ENCODE assay signal across 8 cellular contexts in genomic region chr7:100167912-100168323, GRCh38. TPM values are rescaled to one million over a fixed set of nuclear protein-coding genes. Genes with fewer than 3 reads are reported as not detected.
DNase-seq lines count a peak whose midpoint lies in the region; ATAC-seq and TF ChIP-seq lines count a peak whose summit lies in the region.

No MANE protein-coding gene starts in this region.

- H3K4me3 ChIP-seq in BLaER1 treated with 17β-estradiol and CSF1 and Interleukin-3, amounts not matched to agents 10 nM and 100 nM = peak overlapping the region in 9 of 10 experiments; percentile 22 to 63 (median 41); a peak in 13 of 20 replicates
- H3K4me3 ChIP-seq in dorsolateral prefrontal cortex (peak overlapping the region; percentile 10 to 64 (median 48)), mucosa of descending colon (no peak overlapping the region)

- H3K4me1 ChIP-seq in BLaER1 treated with 17β-estradiol and CSF1 and Interleukin-3, amounts not matched to agents 10 nM and 100 nM = peaks cover 42 to 71% (median 56%) of the 10 kb centered on the region in 10 experiments
- H3K4me1 ChIP-seq in mucosa of descending colon (ENCODE audit: low read depth) = peaks cover 27% of the 10 kb centered on the region

- peak overlapping the region; percentile 71 to 99 (median 85) for H3K4me2 ChIP-seq in BLaER1 treated with 17β-estradiol and CSF1 and Interleukin-3, amounts not matched to agents 10 nM and 100 nM

- H3K27me3 ChIP-seq in BLaER1 treated with 17β-estradiol and CSF1 and Interleukin-3, amounts not matched to agents 10 nM and 100 nM = peaks cover 33 to 74% (median 70%) of the 10 kb centered on the region in 11 experiments
- H3K27me3 ChIP-seq in dorsolateral prefrontal cortex = peaks cover 0 to 29% (median 2%) of the 10 kb centered on the region in 45 donors

- peak; percentile 58 for ATAC-seq in mucosa of descending colon
- no peak for ATAC-seq in activated CD4-positive, CD25-positive, alpha-beta regulatory T cell treated with anti-CD3 and anti-CD28 coated beads, Interleukin-2, amount 50 U/mL, for 24 hours

- DNase-seq in NCI-H1105 treated with DMSO at 0.1 percent for 48 hours (lab: John Stamatoyannopoulos, UW) (peak; percentile 55), dorsolateral prefrontal cortex (no peak), mucosa of descending colon (peak in 2 of 3 donors; percentile 60 to 62), GF-D8 (lab: John Stamatoyannopoulos, UW) (no peak), NCI-H1417 treated with DMSO at 0.1 percent for 48 hours (lab: John Stamatoyannopoulos, UW) (no peak)
- no peak for DNase-seq in activated effector memory CD4-positive, alpha-beta T cell treated with Interleukin-2 at 50 U/mL for 16 hours

- H3K9ac ChIP-seq in BLaER1 treated with 17β-estradiol and CSF1 and Interleukin-3, amounts not matched to agents 10 nM and 100 nM = peak overlapping the region in 7 of 11 experiments; percentile 16 to 57 (median 45); a peak in 12 of 22 replicates

- H3K9me3 ChIP-seq in BLaER1 treated with 17β-estradiol and CSF1 and Interleukin-3, amounts not matched to agents 10 nM and 100 nM (replicated peaks in 1 of 11) = no peaks in the 10 kb centered on the region
- H3K9me3 ChIP-seq in mucosa of descending colon = no peaks in the 10 kb centered on the region

- intact Hi-C loops in dorsolateral prefrontal cortex (cut with DNase I) (no loop called here), mucosa of descending colon (cut with DNase I, micrococcal nuclease) (no loop called here)

- H3K27ac ChIP-seq in BLaER1 treated with 17β-estradiol and CSF1 and Interleukin-3, amounts not matched to agents 10 nM and 100 nM = peak overlapping the region in 4 of 11 experiments; percentile 3 to 33 (median 16); a peak in 6 of 22 replicates
- H3K27ac ChIP-seq in dorsolateral prefrontal cortex = peak overlapping the region in 37 of 59 donors; percentile 2 to 78 (median 50)

- H4K20me1 ChIP-seq in BLaER1 treated with 17β-estradiol and CSF1 and Interleukin-3, amounts not matched to agents 10 nM and 100 nM = peaks cover 0 to 53% (median 19%) of the 10 kb centered on the region in 11 experiments; a peak in 16 of 22 replicates

- TF ChIP-seq CTCF in dorsolateral prefrontal cortex (IDR thresholded peaks at IDR 0.05 in 54 of 56, conservative IDR thresholded peaks at IDR 0.05 in 2 of 56; ENCODE audit: low read depth in 1 of 56, partially characterized antibody in 56 of 56) = no peak
- no peak for TF ChIP-seq CTCF in mucosa of descending colon (IDR thresholded peaks at IDR 0.05)

- peaks cover 0 to 11% (median 2%) of the 10 kb centered on the region in 11 experiments; a peak in 12 of 22 replicates for H3K36me3 ChIP-seq in BLaER1 treated with 17β-estradiol and CSF1 and Interleukin-3, amounts not matched to agents 10 nM and 100 nM
- no peaks in the 10 kb centered on the region for H3K36me3 ChIP-seq in mucosa of descending colon (ENCODE audit: low read depth)

RNA-seq across cellular contexts. Expression of gene GAL3ST4, which starts 0.5 kb away (rescaled TPM):
- total RNA-seq in dorsolateral prefrontal cortex (10 to 100 TPM in 13 of 120 experiments, 1 to 10 TPM in 107; 2.6 to 14.0 (median 6.2) TPM), mucosa of descending colon (1 to 10 TPM; 5.4 to 8.0 (median 6.1) TPM)

RNA-seq across cellular contexts. Expression of gene GPC2, which starts 9.3 kb away (rescaled TPM):
- total RNA-seq in dorsolateral prefrontal cortex (1 to 10 TPM in 118 of 120 experiments, under 1 TPM in 2; 0.84 to 7.1 (median 2.4) TPM), mucosa of descending colon (1 to 10 TPM; 3.4 to 6.2 (median 5.1) TPM)

RNA-seq across cellular contexts. Expression of gene TRAPPC14, which starts 9.4 kb away (rescaled TPM):
- 10 to 100 TPM; 16.3 to 52.5 (median 30.3) TPM for total RNA-seq in dorsolateral prefrontal cortex
- total RNA-seq in mucosa of descending colon = 10 to 100 TPM; 36.7 to 78.9 (median 49.0) TPM

RNA-seq across cellular contexts. Expression of gene STAG3, which starts 9.8 kb away (rescaled TPM):
- total RNA-seq in dorsolateral prefrontal cortex (1 to 10 TPM in 119 of 120 experiments, under 1 TPM in 1; 0.87 to 7.2 (median 2.7) TPM), mucosa of descending colon (1 to 10 TPM; 2.4 to 6.4 (median 2.8) TPM)

RNA-seq across cellular contexts. Expression of gene LAMTOR4, which starts 19.2 kb away (rescaled TPM):
- total RNA-seq in dorsolateral prefrontal cortex (100 to 1,000 TPM in 106 of 120 experiments, 10 to 100 TPM in 14; 88.6 to 150 (median 113) TPM), mucosa of descending colon (100 to 1,000 TPM; 135 to 221 (median 187) TPM)

Comparison
In these comparisons a context has a peak if more than half of its experiments do, and no peak if none do; other contexts are left out.
1. DNase-seq: peak in NCI-H1105 treated with DMSO at 0.1 percent for 48 hours (single experiment) and mucosa of descending colon (2 of 3); none in dorsolateral prefrontal cortex (0 of 10), GF-D8 (single experiment), NCI-H1417 treated with DMSO at 0.1 percent for 48 hours (single experiment) and activated effector memory CD4-positive, alpha-beta T cell treated with Interleukin-2 at 50 U/mL for 16 hours (single experiment).